ENCODE assay signal across 17 cellular contexts in the genomic region with DNA sequence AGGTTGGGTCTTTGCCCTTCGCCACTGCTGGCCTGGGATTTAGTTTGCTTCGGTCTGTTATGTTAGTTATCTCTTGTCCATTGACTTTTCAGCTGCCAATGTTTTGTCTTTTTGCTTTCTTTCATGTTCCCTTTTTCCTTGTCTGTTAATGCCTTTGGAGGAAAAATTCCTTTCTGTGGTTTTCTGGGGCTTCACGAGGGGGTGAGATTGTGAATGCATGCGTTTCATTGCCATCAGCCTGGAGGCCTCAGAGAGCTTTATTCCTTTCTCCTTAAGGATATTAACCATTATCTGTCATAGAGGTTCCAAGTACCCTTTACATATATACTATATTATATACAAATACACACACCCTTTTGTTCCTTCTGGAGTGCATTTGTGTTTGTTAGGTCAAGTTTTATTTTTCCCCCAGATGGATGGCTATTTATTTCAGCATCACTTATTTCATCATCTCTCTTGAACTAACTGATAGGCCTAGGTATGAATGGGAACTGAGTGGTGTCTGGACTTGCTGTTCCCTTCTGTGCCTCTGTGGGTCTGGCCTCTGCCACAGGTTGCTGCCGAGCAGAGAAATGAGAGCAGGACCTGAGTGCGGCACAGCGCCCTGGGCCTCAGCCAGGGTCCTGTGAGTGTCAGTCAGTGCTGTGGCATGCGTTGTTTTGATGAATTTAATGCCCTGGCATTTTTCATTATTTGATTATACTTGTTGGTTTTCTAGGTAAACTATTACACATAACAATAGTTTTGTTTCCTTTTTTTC.
DNase-seq lines count a peak whose midpoint lies in the region; ATAC-seq, FAIRE-seq and TF ChIP-seq lines count a peak whose summit lies in the region.
"Had no signal": no experiment of that assay in that cellular context is flagged by ENCODE, and none has a peak within 500 bp of the region (broad histone marks: within the 10 kb centered on the region; RNA-seq: fewer than 3 reads in every experiment).

No MANE protein-coding gene starts in this region.

- H3K4me3 ChIP-seq in bronchial epithelial cell (ENCODE audit: low read depth, low read length), result no peak overlapping the region
- H3K4me3 ChIP-seq: gastrocnemius medialis, lung, SK-N-MC, suprapubic skin had no signal

- peak overlapping the region; percentile 50 for H3K4me3 Mint-ChIP-seq in activated naive CD4-positive, alpha-beta T cell treated with anti-CD3 and anti-CD28 coated beads, Interleukin-2, amount 10 ng/mL, durations not matched to agents 7 days and 5 days
- peak overlapping the region; percentile 18 for H3K4me3 Mint-ChIP-seq in activated CD4-positive, alpha-beta memory T cell treated with anti-CD3 and anti-CD28 coated beads for 36 hours
- peak overlapping the region; percentile 39 to 66 for H3K4me3 Mint-ChIP-seq in stimulated activated naive CD8-positive, alpha-beta T cell treated with anti-CD3 and anti-CD28 coated beads, Interleukin-15, amount 100 ng/mL, for 72 hours
- H3K4me3 Mint-ChIP-seq: natural killer cell had no signal

- ATAC-seq in stimulated activated naive CD8-positive, alpha-beta T cell treated with anti-CD3 and anti-CD28 coated beads, Interleukin-15, amount 100 ng/mL, for 72 hours, result peak; percentile 87
- no peak for ATAC-seq in HG03354 (IDR thresholded peaks at IDR 0.05; ENCODE audit: poor library complexity, severe bottlenecking, unreplicated experiment)
- ATAC-seq: gastrocnemius medialis, natural killer cell, Panc1 had no signal

- peak; percentile 50 for DNase-seq in activated naive CD4-positive, alpha-beta T cell treated with anti-CD3 and anti-CD28 coated beads, Interleukin-2, amount 10 ng/mL, durations not matched to agents 7 days and 5 days
- DNase-seq in activated naive CD4-positive, alpha-beta T cell treated with Interleukin-2 at 50 U/mL for 16 hours, result no peak
- peak; percentile 36 for DNase-seq in activated CD4-positive, alpha-beta memory T cell treated with anti-CD3 and anti-CD28 coated beads for 36 hours
- DNase-seq in bronchial epithelial cell (ENCODE audit: low read depth), result peak; percentile 63
- peak in 1 of 2 donors; percentile 47 for DNase-seq in stimulated activated naive CD8-positive, alpha-beta T cell treated with anti-CD3 and anti-CD28 coated beads, Interleukin-15, amount 100 ng/mL, for 72 hours
- DNase-seq in mesenteric fat pad (ENCODE audit: low spot score), result no peak
- no peak for DNase-seq in A172 (ENCODE audit: low spot score)
- DNase-seq: gastrocnemius medialis, natural killer cell, NCI-H748 treated with DMSO at 0.1 percent for 48 hours had no signal

- H3K27me3 Mint-ChIP-seq in activated naive CD4-positive, alpha-beta T cell treated with anti-CD3 and anti-CD28 coated beads, Interleukin-2, amount 10 ng/mL, durations not matched to agents 7 days and 5 days, result no peaks in the 10 kb centered on the region
- H3K27me3 Mint-ChIP-seq in activated CD4-positive, alpha-beta memory T cell treated with anti-CD3 and anti-CD28 coated beads for 36 hours, result no peaks in the 10 kb centered on the region
- no peaks in the 10 kb centered on the region for H3K27me3 Mint-ChIP-seq in stimulated activated naive CD8-positive, alpha-beta T cell treated with anti-CD3 and anti-CD28 coated beads, Interleukin-15, amount 100 ng/mL, for 72 hours

- peaks cover 2% of the 10 kb centered on the region for H3K36me3 Mint-ChIP-seq in activated naive CD4-positive, alpha-beta T cell treated with anti-CD3 and anti-CD28 coated beads, Interleukin-2, amount 10 ng/mL, durations not matched to agents 7 days and 5 days
- H3K36me3 Mint-ChIP-seq in activated CD4-positive, alpha-beta memory T cell treated with anti-CD3 and anti-CD28 coated beads for 36 hours, result no peaks in the 10 kb centered on the region
- H3K36me3 Mint-ChIP-seq: natural killer cell had no signal

- CTCF ChIA-PET in activated naive CD4-positive, alpha-beta T cell treated with anti-CD3 and anti-CD28 coated beads, Interleukin-2, amount 10 ng/mL, durations not matched to agents 7 days and 5 days (lab: Charles Lee), result no interaction called here
- CTCF ChIA-PET in activated CD4-positive, alpha-beta memory T cell treated with anti-CD3 and anti-CD28 coated beads for 36 hours (lab: Charles Lee), result no interaction called here

- peaks cover 91% of the 10 kb centered on the region for H3K4me1 Mint-ChIP-seq in activated naive CD4-positive, alpha-beta T cell treated with anti-CD3 and anti-CD28 coated beads, Interleukin-2, amount 10 ng/mL, durations not matched to agents 7 days and 5 days
- peaks cover 72% of the 10 kb centered on the region for H3K4me1 Mint-ChIP-seq in activated CD4-positive, alpha-beta memory T cell treated with anti-CD3 and anti-CD28 coated beads for 36 hours (ENCODE audit: low read depth)
- peaks cover 90% of the 10 kb centered on the region for H3K4me1 Mint-ChIP-seq in stimulated activated naive CD8-positive, alpha-beta T cell treated with anti-CD3 and anti-CD28 coated beads, Interleukin-15, amount 100 ng/mL, for 72 hours

- intact Hi-C loops in activated CD4-positive, alpha-beta memory T cell treated with anti-CD3 and anti-CD28 coated beads for 36 hours (cut with micrococcal nuclease), result loop anchor here (5.0 kb wide), 1 partner anchor 117 kb away; no protein-coding TSS in a partner anchor

- FAIRE-seq in bronchial epithelial cell (lab: Jason Lieb, UNC), result no peak
- FAIRE-seq: D721Med, endothelial cell of umbilical vein had no signal

- POLR2A ChIA-PET in activated CD4-positive, alpha-beta memory T cell treated with anti-CD3 and anti-CD28 coated beads for 36 hours (lab: Charles Lee), result no interaction called here

- no peak for TF ChIP-seq CTCF in bronchial epithelial cell (IDR thresholded peaks at IDR 0.05; ENCODE audit: insufficient read depth, low read length, severe bottlenecking)

- peak overlapping the region; percentile 91 for H3K27ac Mint-ChIP-seq in activated naive CD4-positive, alpha-beta T cell treated with anti-CD3 and anti-CD28 coated beads, Interleukin-2, amount 10 ng/mL, durations not matched to agents 7 days and 5 days
- H3K27ac Mint-ChIP-seq in activated CD4-positive, alpha-beta memory T cell treated with anti-CD3 and anti-CD28 coated beads for 36 hours, result peak overlapping the region; percentile 36
- peak overlapping the region; percentile 54 to 89 for H3K27ac Mint-ChIP-seq in stimulated activated naive CD8-positive, alpha-beta T cell treated with anti-CD3 and anti-CD28 coated beads, Interleukin-15, amount 100 ng/mL, for 72 hours
- H3K27ac Mint-ChIP-seq: natural killer cell had no signal

- peaks cover 4% of the 10 kb centered on the region for H3K36me3 ChIP-seq in bronchial epithelial cell (ENCODE audit: control insufficient read depth, insufficient read depth, low read length)
- H3K36me3 ChIP-seq: gastrocnemius medialis, suprapubic skin had no signal

- H3K9me3 Mint-ChIP-seq in activated naive CD4-positive, alpha-beta T cell treated with anti-CD3 and anti-CD28 coated beads, Interleukin-2, amount 10 ng/mL, durations not matched to agents 7 days and 5 days, result peaks cover 2% of the 10 kb centered on the region
- no peaks in the 10 kb centered on the region for H3K9me3 Mint-ChIP-seq in activated CD4-positive, alpha-beta memory T cell treated with anti-CD3 and anti-CD28 coated beads for 36 hours
- peaks cover 0 to 7% of the 10 kb centered on the region in 2 donors for H3K9me3 Mint-ChIP-seq in stimulated activated naive CD8-positive, alpha-beta T cell treated with anti-CD3 and anti-CD28 coated beads, Interleukin-15, amount 100 ng/mL, for 72 hours
- H3K9me3 Mint-ChIP-seq: natural killer cell had no signal

- no peaks in the 10 kb centered on the region for H3K27me3 ChIP-seq in bronchial epithelial cell (ENCODE audit: control insufficient read depth, insufficient read depth, low read length)
- H3K27me3 ChIP-seq: gastrocnemius medialis, suprapubic skin had no signal

Comparison
In these comparisons a context has a peak if more than half of its experiments do, and no peak if none do; other contexts are left out.
1. DNase-seq: peak in activated naive CD4-positive, alpha-beta T cell treated with anti-CD3 and anti-CD28 coated beads, Interleukin-2, amount 10 ng/mL, durations not matched to agents 7 days and 5 days (single experiment), activated CD4-positive, alpha-beta memory T cell treated with anti-CD3 and anti-CD28 coated beads for 36 hours (single experiment) and bronchial epithelial cell (single experiment); none in activated naive CD4-positive, alpha-beta T cell treated with Interleukin-2 at 50 U/mL for 16 hours (single experiment), mesenteric fat pad (single experiment) and A172 (single experiment).
2. H3K27ac Mint-ChIP-seq: peak in every context shown above with its lines; median percentile 91 in activated naive CD4-positive, alpha-beta T cell treated with anti-CD3 and anti-CD28 coated beads, Interleukin-2, amount 10 ng/mL, durations not matched to agents 7 days and 5 days; 72 in stimulated activated naive CD8-positive, alpha-beta T cell treated with anti-CD3 and anti-CD28 coated beads, Interleukin-15, amount 100 ng/mL, for 72 hours; 36 in activated CD4-positive, alpha-beta memory T cell treated with anti-CD3 and anti-CD28 coated beads for 36 hours.
3. Peak in every context shown above with its lines, with median percentiles within 50 percentile points of each other: H3K4me3 Mint-ChIP-seq.